Comparison of ENCODE assay signal across 1 cellular context in the genomic region with DNA sequence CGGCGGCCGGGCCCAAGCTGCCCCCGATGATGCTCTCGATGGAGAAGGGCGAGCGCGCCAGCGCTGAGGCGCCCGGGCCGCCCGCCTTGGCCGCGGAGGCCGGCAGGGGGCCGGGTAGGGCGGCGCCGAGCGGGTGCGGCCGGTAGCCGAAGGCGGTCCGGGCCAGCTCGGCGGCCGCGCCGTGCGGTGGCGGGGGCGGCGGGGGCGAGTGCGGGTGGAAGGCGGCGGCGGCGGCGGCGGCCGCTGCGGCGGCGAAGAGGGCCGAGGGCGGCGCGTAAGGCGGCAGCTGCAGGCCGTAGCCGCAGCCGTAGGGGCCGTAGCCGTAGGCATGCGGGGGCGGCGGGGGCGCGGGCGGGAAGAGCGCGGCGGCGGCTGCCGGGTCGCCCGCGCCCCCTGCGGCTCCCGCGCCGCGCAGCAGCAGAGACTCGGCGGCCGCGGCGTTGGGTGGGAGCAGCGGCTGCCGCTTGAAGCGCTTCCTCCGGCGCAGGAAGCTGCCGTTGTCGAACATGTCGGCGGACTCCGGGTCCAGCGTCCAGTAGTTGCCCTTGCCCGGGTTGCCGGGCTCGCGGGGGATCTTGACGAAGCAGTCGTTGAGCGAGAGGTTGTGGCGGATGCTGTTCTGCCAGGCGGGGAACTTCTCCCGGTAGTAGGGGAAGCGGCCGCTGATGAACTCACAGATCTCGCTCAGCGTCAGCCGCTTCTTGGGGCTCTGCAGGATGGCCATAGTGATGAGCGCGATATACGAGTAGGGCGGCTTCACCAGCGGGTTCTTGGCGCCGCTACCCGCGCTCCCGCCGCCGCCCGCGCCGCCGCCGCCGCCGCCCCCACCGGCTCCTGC.
TF ChIP-seq lines count a peak whose summit lies in the region.

No MANE protein-coding gene starts in this region.

TF ChIP-seq in WTC11, 78 proteins besides CTCF, POLR2A, EP300 and RAD21 (continued from another document):
- TF ChIP-seq HMGXB4 (CRISPR knock-in tag; IDR thresholded peaks at IDR 0.05) = no peak
- TF ChIP-seq, protein P1, sequence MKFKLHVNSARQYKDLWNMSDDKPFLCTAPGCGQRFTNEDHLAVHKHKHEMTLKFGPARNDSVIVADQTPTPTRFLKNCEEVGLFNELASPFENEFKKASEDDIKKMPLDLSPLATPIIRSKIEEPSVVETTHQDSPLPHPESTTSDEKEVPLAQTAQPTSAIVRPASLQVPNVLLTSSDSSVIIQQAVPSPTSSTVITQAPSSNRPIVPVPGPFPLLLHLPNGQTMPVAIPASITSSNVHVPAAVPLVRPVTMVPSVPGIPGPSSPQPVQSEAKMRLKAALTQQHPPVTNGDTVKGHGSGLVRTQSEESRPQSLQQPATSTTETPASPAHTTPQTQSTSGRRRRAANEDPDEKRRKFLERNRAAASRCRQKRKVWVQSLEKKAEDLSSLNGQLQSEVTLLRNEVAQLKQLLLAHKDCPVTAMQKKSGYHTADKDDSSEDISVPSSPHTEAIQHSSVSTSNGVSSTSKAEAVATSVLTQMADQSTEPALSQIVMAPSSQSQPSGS (CRISPR knock-in tag; IDR thresholded peaks at IDR 0.05; ENCODE audit: borderline replicate concordance, low read depth) = no peak
- TF ChIP-seq TEAD1 (CRISPR knock-in tag; IDR thresholded peaks at IDR 0.05) = no peak
- no peak for TF ChIP-seq MYBL2 (CRISPR knock-in tag; IDR thresholded peaks at IDR 0.05)
- no peak for TF ChIP-seq RORB (CRISPR knock-in tag; IDR thresholded peaks at IDR 0.05)
